In the genomic region with DNA sequence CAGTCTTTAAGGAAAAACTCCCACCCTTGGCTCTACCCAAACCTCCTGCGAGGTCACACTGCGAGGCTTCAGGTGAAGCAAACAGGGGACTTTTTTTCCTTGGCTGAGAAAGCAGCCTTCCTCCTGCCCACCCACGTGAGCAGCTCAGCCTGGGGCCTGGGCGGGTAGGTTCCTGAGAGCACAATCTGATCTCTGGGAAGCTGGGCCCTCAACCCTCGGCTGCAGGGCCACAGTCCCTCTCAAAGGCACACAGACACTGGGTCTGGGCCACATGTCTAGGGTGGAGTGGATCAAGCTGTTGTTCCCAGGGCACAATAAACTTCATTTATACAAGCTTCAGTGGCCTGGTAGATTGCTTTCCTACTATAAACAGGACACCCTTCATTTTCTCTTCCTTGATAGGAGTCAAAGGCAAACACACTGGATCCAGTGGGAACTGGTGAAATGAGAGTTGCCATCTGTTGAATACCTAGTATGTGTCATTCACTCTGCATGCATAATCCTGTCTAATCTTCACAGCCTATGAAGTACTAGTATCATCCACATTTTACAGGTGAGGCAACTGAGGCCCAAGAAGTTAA, we compare ENCODE assay signal across 1 cellular context.
TF ChIP-seq lines count a peak whose summit lies in the region.

No MANE protein-coding gene starts in this region.

TF ChIP-seq in K562, 482 proteins besides CTCF, POLR2A, EP300 and RAD21 (continued from another document and continues in another):
- TF ChIP-seq, protein P1, sequence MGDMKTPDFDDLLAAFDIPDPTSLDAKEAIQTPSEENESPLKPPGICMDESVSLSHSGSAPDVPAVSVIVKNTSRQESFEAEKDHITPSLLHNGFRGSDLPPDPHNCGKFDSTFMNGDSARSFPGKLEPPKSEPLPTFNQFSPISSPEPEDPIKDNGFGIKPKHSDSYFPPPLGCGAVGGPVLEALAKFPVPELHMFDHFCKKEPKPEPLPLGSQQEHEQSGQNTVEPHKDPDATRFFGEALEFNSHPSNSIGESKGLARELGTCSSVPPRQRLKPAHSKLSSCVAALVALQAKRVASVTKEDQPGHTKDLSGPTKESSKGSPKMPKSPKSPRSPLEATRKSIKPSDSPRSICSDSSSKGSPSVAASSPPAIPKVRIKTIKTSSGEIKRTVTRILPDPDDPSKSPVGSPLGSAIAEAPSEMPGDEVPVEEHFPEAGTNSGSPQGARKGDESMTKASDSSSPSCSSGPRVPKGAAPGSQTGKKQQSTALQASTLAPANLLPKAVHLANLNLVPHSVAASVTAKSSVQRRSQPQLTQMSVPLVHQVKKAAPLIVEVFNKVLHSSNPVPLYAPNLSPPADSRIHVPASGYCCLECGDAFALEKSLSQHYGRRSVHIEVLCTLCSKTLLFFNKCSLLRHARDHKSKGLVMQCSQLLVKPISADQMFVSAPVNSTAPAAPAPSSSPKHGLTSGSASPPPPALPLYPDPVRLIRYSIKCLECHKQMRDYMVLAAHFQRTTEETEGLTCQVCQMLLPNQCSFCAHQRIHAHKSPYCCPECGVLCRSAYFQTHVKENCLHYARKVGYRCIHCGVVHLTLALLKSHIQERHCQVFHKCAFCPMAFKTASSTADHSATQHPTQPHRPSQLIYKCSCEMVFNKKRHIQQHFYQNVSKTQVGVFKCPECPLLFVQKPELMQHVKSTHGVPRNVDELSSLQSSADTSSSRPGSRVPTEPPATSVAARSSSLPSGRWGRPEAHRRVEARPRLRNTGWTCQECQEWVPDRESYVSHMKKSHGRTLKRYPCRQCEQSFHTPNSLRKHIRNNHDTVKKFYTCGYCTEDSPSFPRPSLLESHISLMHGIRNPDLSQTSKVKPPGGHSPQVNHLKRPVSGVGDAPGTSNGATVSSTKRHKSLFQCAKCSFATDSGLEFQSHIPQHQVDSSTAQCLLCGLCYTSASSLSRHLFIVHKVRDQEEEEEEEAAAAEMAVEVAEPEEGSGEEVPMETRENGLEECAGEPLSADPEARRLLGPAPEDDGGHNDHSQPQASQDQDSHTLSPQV (IDR thresholded peaks at IDR 0.05): peak; percentile 90
- TF ChIP-seq POLR2G (IDR thresholded peaks at IDR 0.05; ENCODE audit: low read depth, low read length) (peak; percentile 68; the same call in 1 of the 2 replicates), L3MBTL2 (IDR thresholded peaks at IDR 0.05) (0 out of 2 replicates have a peak, but pooled peaks have one; percentile 35), HDAC6 (IDR thresholded peaks at IDR 0.05; ENCODE audit: low read depth, low read length) (no peak), FOXA3 (CRISPR knock-in tag; conservative IDR thresholded peaks at IDR 0.05 in 1 of 2, IDR thresholded peaks at IDR 0.05 in 1 of 2) (no peak), MCM7 (IDR thresholded peaks at IDR 0.05) (no peak), MTA2 (IDR thresholded peaks at IDR 0.05; ENCODE audit: low read depth) (no peak), ZKSCAN3 (CRISPR knock-in tag; IDR thresholded peaks at IDR 0.05) (no peak), TBP (optimal IDR thresholded peaks at IDR 0.05; ENCODE audit: low read depth, low read length) (peak; percentile 14), CCNT2 (IDR thresholded peaks at IDR 0.05; ENCODE audit: borderline replicate concordance, extremely low read depth, insufficient read length, low read depth, low read length) (no peak), SNIP1 (IDR thresholded peaks at IDR 0.05; ENCODE audit: low read depth) (no peak), POU5F1 (IDR thresholded peaks at IDR 0.05; ENCODE audit: borderline replicate concordance, low read depth, low read length, partially characterized antibody) (no peak), SRF (CRISPR knock-in tag; IDR thresholded peaks at IDR 0.05) (no peak), XRCC5 (IDR thresholded peaks at IDR 0.05; ENCODE audit: low read depth, low read length) (no peak), LARP7 (IDR thresholded peaks at IDR 0.05) (no peak), MYC (IDR thresholded peaks at IDR 0.05; ENCODE audit: low read depth, low read length) (peak; percentile 68), MYC (CRISPR knock-in tag; IDR thresholded peaks at IDR 0.05; ENCODE audit: borderline replicate concordance, low read depth) (no peak), ZNF143 (CRISPR knock-in tag; IDR thresholded peaks at IDR 0.05) (no peak), TCF7L2 (IDR thresholded peaks at IDR 0.05; ENCODE audit: low read depth, low read length) (no peak), CBFA2T2 (conservative IDR thresholded peaks at IDR 0.05) (no peak), ZNF644 (tag; IDR thresholded peaks at IDR 0.05; ENCODE audit: low read depth) (no peak), PML (IDR thresholded peaks at IDR 0.05; ENCODE audit: low read length) (no peak), CAMTA2 (CRISPR knock-in tag; conservative IDR thresholded peaks at IDR 0.05) (no peak), ZFX (CRISPR knock-in tag; IDR thresholded peaks at IDR 0.05) (peak; percentile 21; the same call in 1 of the 2 replicates), CHD4 (IDR thresholded peaks at IDR 0.05; ENCODE audit: insufficient read depth, insufficient replicate concordance, low read depth, low read length, poor library complexity, severe bottlenecking) (no peak), ZBTB17 (CRISPR knock-in tag; IDR thresholded peaks at IDR 0.05) (no peak), ZNF124 (CRISPR knock-in tag; IDR thresholded peaks at IDR 0.05) (no peak), STAG1 (CRISPR knock-in tag; IDR thresholded peaks at IDR 0.05; ENCODE audit: borderline replicate concordance) (no peak), ZNF76 (CRISPR knock-in tag; IDR thresholded peaks at IDR 0.05; ENCODE audit: borderline replicate concordance) (no peak), RAD51 (IDR thresholded peaks at IDR 0.05; ENCODE audit: borderline replicate concordance, low read depth) (peak; percentile 37; the same call in 1 of the 2 replicates), MEIS2 (IDR thresholded peaks at IDR 0.05; ENCODE audit: partially characterized antibody) (no peak), EGR1 (conservative IDR thresholded peaks at IDR 0.05) (peak; percentile 39; the same call in 1 of the 2 replicates), HMG20B (CRISPR knock-in tag; IDR thresholded peaks at IDR 0.05) (no peak), PPARD (CRISPR knock-in tag; IDR thresholded peaks at IDR 0.05) (no peak), ETV5 (CRISPR knock-in tag; IDR thresholded peaks at IDR 0.05; ENCODE audit: low read depth) (no peak), ZNF197 (CRISPR knock-in tag; IDR thresholded peaks at IDR 0.05; ENCODE audit: low read depth) (no peak)
- TF ChIP-seq, protein P2, sequence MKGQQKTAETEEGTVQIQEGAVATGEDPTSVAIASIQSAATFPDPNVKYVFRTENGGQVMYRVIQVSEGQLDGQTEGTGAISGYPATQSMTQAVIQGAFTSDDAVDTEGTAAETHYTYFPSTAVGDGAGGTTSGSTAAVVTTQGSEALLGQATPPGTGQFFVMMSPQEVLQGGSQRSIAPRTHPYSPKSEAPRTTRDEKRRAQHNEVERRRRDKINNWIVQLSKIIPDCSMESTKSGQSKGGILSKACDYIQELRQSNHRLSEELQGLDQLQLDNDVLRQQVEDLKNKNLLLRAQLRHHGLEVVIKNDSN (CRISPR knock-in tag; IDR thresholded peaks at IDR 0.05): peak; percentile 74
- TF ChIP-seq, protein P3, sequence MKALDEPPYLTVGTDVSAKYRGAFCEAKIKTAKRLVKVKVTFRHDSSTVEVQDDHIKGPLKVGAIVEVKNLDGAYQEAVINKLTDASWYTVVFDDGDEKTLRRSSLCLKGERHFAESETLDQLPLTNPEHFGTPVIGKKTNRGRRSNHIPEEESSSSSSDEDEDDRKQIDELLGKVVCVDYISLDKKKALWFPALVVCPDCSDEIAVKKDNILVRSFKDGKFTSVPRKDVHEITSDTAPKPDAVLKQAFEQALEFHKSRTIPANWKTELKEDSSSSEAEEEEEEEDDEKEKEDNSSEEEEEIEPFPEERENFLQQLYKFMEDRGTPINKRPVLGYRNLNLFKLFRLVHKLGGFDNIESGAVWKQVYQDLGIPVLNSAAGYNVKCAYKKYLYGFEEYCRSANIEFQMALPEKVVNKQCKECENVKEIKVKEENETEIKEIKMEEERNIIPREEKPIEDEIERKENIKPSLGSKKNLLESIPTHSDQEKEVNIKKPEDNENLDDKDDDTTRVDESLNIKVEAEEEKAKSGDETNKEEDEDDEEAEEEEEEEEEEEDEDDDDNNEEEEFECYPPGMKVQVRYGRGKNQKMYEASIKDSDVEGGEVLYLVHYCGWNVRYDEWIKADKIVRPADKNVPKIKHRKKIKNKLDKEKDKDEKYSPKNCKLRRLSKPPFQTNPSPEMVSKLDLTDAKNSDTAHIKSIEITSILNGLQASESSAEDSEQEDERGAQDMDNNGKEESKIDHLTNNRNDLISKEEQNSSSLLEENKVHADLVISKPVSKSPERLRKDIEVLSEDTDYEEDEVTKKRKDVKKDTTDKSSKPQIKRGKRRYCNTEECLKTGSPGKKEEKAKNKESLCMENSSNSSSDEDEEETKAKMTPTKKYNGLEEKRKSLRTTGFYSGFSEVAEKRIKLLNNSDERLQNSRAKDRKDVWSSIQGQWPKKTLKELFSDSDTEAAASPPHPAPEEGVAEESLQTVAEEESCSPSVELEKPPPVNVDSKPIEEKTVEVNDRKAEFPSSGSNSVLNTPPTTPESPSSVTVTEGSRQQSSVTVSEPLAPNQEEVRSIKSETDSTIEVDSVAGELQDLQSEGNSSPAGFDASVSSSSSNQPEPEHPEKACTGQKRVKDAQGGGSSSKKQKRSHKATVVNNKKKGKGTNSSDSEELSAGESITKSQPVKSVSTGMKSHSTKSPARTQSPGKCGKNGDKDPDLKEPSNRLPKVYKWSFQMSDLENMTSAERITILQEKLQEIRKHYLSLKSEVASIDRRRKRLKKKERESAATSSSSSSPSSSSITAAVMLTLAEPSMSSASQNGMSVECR (CRISPR knock-in tag; IDR thresholded peaks at IDR 0.05): no peak
- TF ChIP-seq, protein P4, sequence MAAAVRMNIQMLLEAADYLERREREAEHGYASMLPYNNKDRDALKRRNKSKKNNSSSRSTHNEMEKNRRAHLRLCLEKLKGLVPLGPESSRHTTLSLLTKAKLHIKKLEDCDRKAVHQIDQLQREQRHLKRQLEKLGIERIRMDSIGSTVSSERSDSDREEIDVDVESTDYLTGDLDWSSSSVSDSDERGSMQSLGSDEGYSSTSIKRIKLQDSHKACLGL (CRISPR knock-in tag; IDR thresholded peaks at IDR 0.05; ENCODE audit: borderline replicate concordance, poor library complexity, severe bottlenecking): peak; percentile 17
- TF ChIP-seq, protein P5, sequence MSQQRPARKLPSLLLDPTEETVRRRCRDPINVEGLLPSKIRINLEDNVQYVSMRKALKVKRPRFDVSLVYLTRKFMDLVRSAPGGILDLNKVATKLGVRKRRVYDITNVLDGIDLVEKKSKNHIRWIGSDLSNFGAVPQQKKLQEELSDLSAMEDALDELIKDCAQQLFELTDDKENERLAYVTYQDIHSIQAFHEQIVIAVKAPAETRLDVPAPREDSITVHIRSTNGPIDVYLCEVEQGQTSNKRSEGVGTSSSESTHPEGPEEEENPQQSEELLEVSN (IDR thresholded peaks at IDR 0.05; ENCODE audit: borderline replicate concordance in 1 of 2, extremely low read depth in 1 of 2, insufficient read depth in 1 of 2, insufficient read length in 1 of 2, low read depth in 1 of 2, low read length in 1 of 2, poor library complexity in 1 of 2, severe bottlenecking in 1 of 2): peak in 1 of 2 experiments; percentile 72
- TF ChIP-seq, protein P6, sequence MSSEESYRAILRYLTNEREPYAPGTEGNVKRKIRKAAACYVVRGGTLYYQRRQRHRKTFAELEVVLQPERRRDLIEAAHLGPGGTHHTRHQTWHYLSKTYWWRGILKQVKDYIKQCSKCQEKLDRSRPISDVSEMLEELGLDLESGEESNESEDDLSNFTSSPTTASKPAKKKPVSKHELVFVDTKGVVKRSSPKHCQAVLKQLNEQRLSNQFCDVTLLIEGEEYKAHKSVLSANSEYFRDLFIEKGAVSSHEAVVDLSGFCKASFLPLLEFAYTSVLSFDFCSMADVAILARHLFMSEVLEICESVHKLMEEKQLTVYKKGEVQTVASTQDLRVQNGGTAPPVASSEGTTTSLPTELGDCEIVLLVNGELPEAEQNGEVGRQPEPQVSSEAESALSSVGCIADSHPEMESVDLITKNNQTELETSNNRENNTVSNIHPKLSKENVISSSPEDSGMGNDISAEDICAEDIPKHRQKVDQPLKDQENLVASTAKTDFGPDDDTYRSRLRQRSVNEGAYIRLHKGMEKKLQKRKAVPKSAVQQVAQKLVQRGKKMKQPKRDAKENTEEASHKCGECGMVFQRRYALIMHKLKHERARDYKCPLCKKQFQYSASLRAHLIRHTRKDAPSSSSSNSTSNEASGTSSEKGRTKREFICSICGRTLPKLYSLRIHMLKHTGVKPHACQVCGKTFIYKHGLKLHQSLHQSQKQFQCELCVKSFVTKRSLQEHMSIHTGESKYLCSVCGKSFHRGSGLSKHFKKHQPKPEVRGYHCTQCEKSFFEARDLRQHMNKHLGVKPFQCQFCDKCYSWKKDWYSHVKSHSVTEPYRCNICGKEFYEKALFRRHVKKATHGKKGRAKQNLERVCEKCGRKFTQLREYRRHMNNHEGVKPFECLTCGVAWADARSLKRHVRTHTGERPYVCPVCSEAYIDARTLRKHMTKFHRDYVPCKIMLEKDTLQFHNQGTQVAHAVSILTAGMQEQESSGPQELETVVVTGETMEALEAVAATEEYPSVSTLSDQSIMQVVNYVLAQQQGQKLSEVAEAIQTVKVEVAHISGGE (CRISPR knock-in tag; IDR thresholded peaks at IDR 0.05): no peak
- TF ChIP-seq, protein P7, sequence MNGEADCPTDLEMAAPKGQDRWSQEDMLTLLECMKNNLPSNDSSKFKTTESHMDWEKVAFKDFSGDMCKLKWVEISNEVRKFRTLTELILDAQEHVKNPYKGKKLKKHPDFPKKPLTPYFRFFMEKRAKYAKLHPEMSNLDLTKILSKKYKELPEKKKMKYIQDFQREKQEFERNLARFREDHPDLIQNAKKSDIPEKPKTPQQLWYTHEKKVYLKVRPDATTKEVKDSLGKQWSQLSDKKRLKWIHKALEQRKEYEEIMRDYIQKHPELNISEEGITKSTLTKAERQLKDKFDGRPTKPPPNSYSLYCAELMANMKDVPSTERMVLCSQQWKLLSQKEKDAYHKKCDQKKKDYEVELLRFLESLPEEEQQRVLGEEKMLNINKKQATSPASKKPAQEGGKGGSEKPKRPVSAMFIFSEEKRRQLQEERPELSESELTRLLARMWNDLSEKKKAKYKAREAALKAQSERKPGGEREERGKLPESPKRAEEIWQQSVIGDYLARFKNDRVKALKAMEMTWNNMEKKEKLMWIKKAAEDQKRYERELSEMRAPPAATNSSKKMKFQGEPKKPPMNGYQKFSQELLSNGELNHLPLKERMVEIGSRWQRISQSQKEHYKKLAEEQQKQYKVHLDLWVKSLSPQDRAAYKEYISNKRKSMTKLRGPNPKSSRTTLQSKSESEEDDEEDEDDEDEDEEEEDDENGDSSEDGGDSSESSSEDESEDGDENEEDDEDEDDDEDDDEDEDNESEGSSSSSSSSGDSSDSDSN (IDR thresholded peaks at IDR 0.05; ENCODE audit: borderline replicate concordance in 1 of 2, low read depth in 2 of 2, low read length in 2 of 2): 0 out of 4 replicates have a peak, but pooled peaks of 1 of the 2 experiments have one; percentile 54
